ENCODE assay signal across 10 cellular contexts in genomic region chr9:135763716-135764446, GRCh38.
"Had no signal": no experiment of that assay in that cellular context is flagged by ENCODE, and none has a peak within 500 bp of the region (broad histone marks: within the 10 kb centered on the region; RNA-seq: fewer than 3 reads in every experiment).

No MANE protein-coding gene starts in this region.

- H2AFZ ChIP-seq: GM23248 had no signal

- H3K4me3 ChIP-seq: GM23248 had no signal

- H3K27ac Mint-ChIP-seq: HFFc6, IgD-negative memory B cell had no signal

- ATAC-seq: HepG2 had no signal

- H3K4me3 Mint-ChIP-seq: H9, HFFc6, IgD-negative memory B cell had no signal

- FAIRE-seq: H54, HepG2 had no signal

- H3K36me3 Mint-ChIP-seq: IgD-negative memory B cell had no signal

- H3K27me3 Mint-ChIP-seq: IgD-negative memory B cell had no signal

- DNase-seq: GM23248, GOT3, H9, HCEC 1CT, HFFc6, KG1 had no signal

- H3K9ac ChIP-seq: GM23248 had no signal

- H3K27ac ChIP-seq: GM23248, HL-60 had no signal

- H3K4me1 Mint-ChIP-seq: H9, IgD-negative memory B cell had no signal
